15 cellular contexts compared by ENCODE assay signal in the genomic region with DNA sequence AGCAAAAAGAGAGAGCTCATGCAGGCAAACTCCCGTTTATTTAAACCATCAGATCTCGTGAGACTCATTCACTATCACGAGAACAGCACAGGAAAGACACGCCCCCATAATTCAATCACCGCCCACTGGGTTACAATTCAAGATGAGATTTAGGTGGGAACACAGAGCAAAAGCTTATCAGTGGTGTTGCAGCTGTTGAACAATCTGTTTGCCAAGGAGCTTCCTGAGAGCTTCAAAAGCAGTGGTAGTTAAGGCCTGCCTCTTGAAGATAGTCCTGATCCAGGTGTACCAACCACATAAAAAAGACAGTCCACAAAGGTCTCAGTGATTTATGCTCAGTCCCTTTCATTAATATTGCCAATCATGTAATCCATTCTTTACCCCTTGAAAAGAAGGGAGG.
"Had no signal": no experiment of that assay in that cellular context is flagged by ENCODE, and none has a peak within 500 bp of the region (broad histone marks: within the 10 kb centered on the region; RNA-seq: fewer than 3 reads in every experiment).

No MANE protein-coding gene starts in this region.

- H3K4me2 ChIP-seq: hepatocyte, neural progenitor cell had no signal

- H3K4me1 Mint-ChIP-seq: neural progenitor cell had no signal

- H3K27me3 ChIP-seq: gastrocnemius medialis, hepatocyte, neural progenitor cell, pancreas had no signal

- H3K27ac ChIP-seq: hepatocyte, neural progenitor cell, pancreas, VCaP had no signal

- H3K9ac ChIP-seq: neural progenitor cell had no signal

- H3K4me3 Mint-ChIP-seq: activated CD4-positive, alpha-beta memory T cell treated with anti-CD3 and anti-CD28 coated beads for 36 hours; activated naive CD8-positive, alpha-beta T cell; activated T-cell treated with anti-CD3 and anti-CD28 coated beads, Interleukin-2, amount 50 U/mL, for 4 hours; mesothelial cell of epicardium; neural progenitor cell; stimulated activated naive CD8-positive, alpha-beta T cell treated with anti-CD3 and anti-CD28 coated beads, Interleukin-15, Interleukin-2, amounts not matched to agents 100 ng/mL and 50 ng/mL, for 24 hours had no signal

- FAIRE-seq: bronchial epithelial cell, pancreas had no signal

- H3K9me3 ChIP-seq: gastrocnemius medialis, pancreas had no signal

- H3K9me3 Mint-ChIP-seq: activated CD4-positive, alpha-beta memory T cell treated with anti-CD3 and anti-CD28 coated beads for 36 hours; activated T-cell treated with anti-CD3 and anti-CD28 coated beads, Interleukin-2, amount 50 U/mL, for 4 hours; neural progenitor cell; stimulated activated naive CD8-positive, alpha-beta T cell treated with anti-CD3 and anti-CD28 coated beads, Interleukin-15, Interleukin-2, amounts not matched to agents 100 ng/mL and 50 ng/mL, for 24 hours had no signal

- H3K4me3 ChIP-seq: gastrocnemius medialis, hepatocyte, neural progenitor cell, pancreas had no signal

- H3K27me3 Mint-ChIP-seq: activated CD4-positive, alpha-beta memory T cell treated with anti-CD3 and anti-CD28 coated beads for 36 hours; activated naive CD8-positive, alpha-beta T cell; stimulated activated naive CD8-positive, alpha-beta T cell treated with anti-CD3 and anti-CD28 coated beads, Interleukin-15, Interleukin-2, amounts not matched to agents 100 ng/mL and 50 ng/mL, for 24 hours had no signal

- H3K27ac Mint-ChIP-seq: activated CD4-positive, alpha-beta memory T cell treated with anti-CD3 and anti-CD28 coated beads for 36 hours; activated naive CD8-positive, alpha-beta T cell; mesothelial cell of epicardium; neural progenitor cell; stimulated activated naive CD8-positive, alpha-beta T cell treated with anti-CD3 and anti-CD28 coated beads, Interleukin-15, Interleukin-2, amounts not matched to agents 100 ng/mL and 50 ng/mL, for 24 hours had no signal

- H3K36me3 ChIP-seq: gastrocnemius medialis, neural progenitor cell, pancreas had no signal

- ATAC-seq: activated T-cell treated with anti-CD3 and anti-CD28 coated beads, Interleukin-2, amount 50 U/mL, for 4 hours; gastrocnemius medialis; pancreas had no signal

- H3K4me1 ChIP-seq: gastrocnemius medialis, neural progenitor cell, pancreas had no signal

- DNase-seq: activated CD4-positive, alpha-beta memory T cell treated with anti-CD3 and anti-CD28 coated beads for 36 hours; activated gamma-delta T cell; activated T-cell treated with anti-CD3 and anti-CD28 coated beads, Interleukin-2, amount 50 U/mL, for 4 hours; amygdala; gastrocnemius medialis; kidney glomerular epithelial cell; pancreas; stimulated activated CD4-positive, alpha-beta T cell treated with anti-CD3 and anti-CD28 coated beads, Interleukin-4, amount 100 ng/mL, for 24 hours had no signal

- H3K79me2 ChIP-seq: hepatocyte had no signal

- H3K36me3 Mint-ChIP-seq: activated CD4-positive, alpha-beta memory T cell treated with anti-CD3 and anti-CD28 coated beads for 36 hours; activated naive CD8-positive, alpha-beta T cell; mesothelial cell of epicardium; neural progenitor cell had no signal

- H2AFZ ChIP-seq: hepatocyte, neural progenitor cell had no signal
